In genomic region chr10:97426776-97427570, GRCh38 we compare ENCODE assay signal across 1 cellular context.
TF ChIP-seq lines count a peak whose summit lies in the region.

No MANE protein-coding gene starts in this region.

TF ChIP-seq in HEK293, 187 proteins besides CTCF, POLR2A, EP300 and RAD21 (continued from another document):
- no peak for TF ChIP-seq ZNF133 (tag by site-specific recombination; IDR thresholded peaks at IDR 0.05)
- no peak for TF ChIP-seq ZNF449 (tag by site-specific recombination; IDR thresholded peaks at IDR 0.05)
- TF ChIP-seq PATZ1 (tag by site-specific recombination; IDR thresholded peaks at IDR 0.05), result no peak
- TF ChIP-seq ZNF544 (tag by site-specific recombination; IDR thresholded peaks at IDR 0.05), result no peak
- no peak for TF ChIP-seq ZNF366 (tag by site-specific recombination; conservative IDR thresholded peaks at IDR 0.05)
- no peak for TF ChIP-seq ZNF221 (tag by site-specific recombination; IDR thresholded peaks at IDR 0.05; ENCODE audit: borderline replicate concordance)
- no peak for TF ChIP-seq ZNF513 (tag by site-specific recombination; IDR thresholded peaks at IDR 0.05)
- TF ChIP-seq ZNF510 (tag by site-specific recombination; IDR thresholded peaks at IDR 0.05; ENCODE audit: insufficient replicate concordance), result no peak
- TF ChIP-seq ZNF624 (tag by site-specific recombination; IDR thresholded peaks at IDR 0.05), result no peak
- TF ChIP-seq ZNF335 (tag by site-specific recombination; conservative IDR thresholded peaks at IDR 0.05), result peak; percentile 71
- TF ChIP-seq ZBTB7A (tag by site-specific recombination; IDR thresholded peaks at IDR 0.05; ENCODE audit: low read depth), result no peak
- TF ChIP-seq KLF16 (tag by site-specific recombination; IDR thresholded peaks at IDR 0.05), result no peak
- TF ChIP-seq ZNF362 (tag by site-specific recombination; IDR thresholded peaks at IDR 0.05), result no peak
- TF ChIP-seq ZNF473 (tag by site-specific recombination; IDR thresholded peaks at IDR 0.05), result no peak
- TF ChIP-seq ZNF26 (tag by site-specific recombination; IDR thresholded peaks at IDR 0.05), result no peak
- peak; percentile 16; the same call in 1 of the 2 replicates for TF ChIP-seq ZNF391 (tag by site-specific recombination; IDR thresholded peaks at IDR 0.05; ENCODE audit: borderline replicate concordance, low read depth)
- no peak for TF ChIP-seq ZNF621 (tag by site-specific recombination; IDR thresholded peaks at IDR 0.05)
- TF ChIP-seq ZBTB21 (tag by site-specific recombination; IDR thresholded peaks at IDR 0.05), result no peak
- no peak for TF ChIP-seq ZNF488 (tag by site-specific recombination; IDR thresholded peaks at IDR 0.05)
- peak; percentile 87 for TF ChIP-seq ZNF280D (tag by site-specific recombination; IDR thresholded peaks at IDR 0.05)
- TF ChIP-seq ZNF148 (tag by site-specific recombination; IDR thresholded peaks at IDR 0.05; ENCODE audit: borderline replicate concordance), result no peak
- no peak for TF ChIP-seq ZNF37A (tag by site-specific recombination; IDR thresholded peaks at IDR 0.05)
- 0 out of 2 replicates have a peak, but pooled peaks have one; percentile 0 for TF ChIP-seq KLF17 (tag by site-specific recombination; IDR thresholded peaks at IDR 0.05)
- no peak for TF ChIP-seq KLF7 (tag by site-specific recombination; IDR thresholded peaks at IDR 0.05; ENCODE audit: borderline replicate concordance)
- no peak for TF ChIP-seq GFI1B (tag by site-specific recombination; IDR thresholded peaks at IDR 0.05)
- no peak for TF ChIP-seq ZSCAN4 (tag by site-specific recombination; IDR thresholded peaks at IDR 0.05)
- TF ChIP-seq TRIM28 (IDR thresholded peaks at IDR 0.05; ENCODE audit: borderline replicate concordance, low read length), result no peak
- TF ChIP-seq SCRT2 (tag by site-specific recombination; IDR thresholded peaks at IDR 0.05), result peak; percentile 97
- peak; percentile 78 for TF ChIP-seq SCRT1 (tag by site-specific recombination; IDR thresholded peaks at IDR 0.05; ENCODE audit: borderline replicate concordance)
- TF ChIP-seq KLF1 (tag by site-specific recombination; IDR thresholded peaks at IDR 0.05), result no peak
- TF ChIP-seq ZNF623 (tag by site-specific recombination; IDR thresholded peaks at IDR 0.05), result no peak
- peak; percentile 79; the same call in 1 of the 2 replicates for TF ChIP-seq ZNF24 (tag by site-specific recombination; IDR thresholded peaks at IDR 0.05)
- TF ChIP-seq KLF10 (tag by site-specific recombination; IDR thresholded peaks at IDR 0.05), result no peak
- no peak for TF ChIP-seq ZNF19 (tag by site-specific recombination; IDR thresholded peaks at IDR 0.05; ENCODE audit: low read depth)
